Comparison of ENCODE assay signal across 24 cellular contexts in the genomic region with DNA sequence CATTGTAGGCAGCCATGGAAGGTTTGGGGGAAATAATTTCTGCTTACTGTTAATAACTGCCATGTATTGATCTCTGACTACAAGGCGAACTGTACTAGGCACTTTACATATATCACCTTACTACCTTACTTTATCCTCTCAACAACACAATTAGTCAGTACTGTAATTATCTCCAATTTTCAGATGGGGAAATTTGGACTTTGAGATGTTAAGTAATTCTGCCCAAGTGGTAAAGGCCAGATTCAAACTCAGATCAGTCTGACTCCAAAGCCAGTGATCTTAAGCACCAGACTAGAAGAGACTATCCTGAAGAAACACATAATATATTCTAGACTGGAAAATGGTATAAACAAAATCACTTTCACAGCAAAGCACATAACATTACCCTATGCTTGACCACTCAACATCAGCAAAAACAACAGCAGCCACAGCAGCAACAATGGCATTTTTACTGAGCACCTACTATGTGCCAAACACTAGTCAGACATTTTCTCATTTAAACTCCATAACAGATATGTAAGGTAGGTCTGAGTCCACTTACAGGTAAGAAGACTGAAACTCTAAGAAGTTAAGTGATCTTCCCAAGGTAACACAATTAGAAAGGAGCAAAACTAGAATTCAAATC.
"Had no signal": no experiment of that assay in that cellular context is flagged by ENCODE, and none has a peak within 500 bp of the region (broad histone marks: within the 10 kb centered on the region; RNA-seq: fewer than 3 reads in every experiment).

No MANE protein-coding gene starts in this region.

- H3K9me3 Mint-ChIP-seq: natural killer cell treated with Interleukin-12 subunit alpha and Interleukin-12 subunit beta and Interleukin-15 and Interleukin-18, amount 100 ng/mL, for 72 hours; neural crest cell had no signal

- H3K27ac ChIP-seq: coronary artery, neutrophil, pancreas, tibial artery had no signal

- H3K4me3 Mint-ChIP-seq: mesothelial cell of epicardium; naive B cell; natural killer cell treated with Interleukin-12 subunit alpha and Interleukin-12 subunit beta and Interleukin-15 and Interleukin-18, amount 100 ng/mL, for 72 hours; neural crest cell; stimulated activated memory B cell treated with anti-CD40 and anti-IgM and Interleukin-4, amounts not matched to agents 10 μg/mL and 1 μg/mL and 100 μg/mL, for 72 hours; type B pancreatic cell had no signal

- H3K4me3 ChIP-seq: coronary artery, mucosa of descending colon, pancreas, testis, tibial artery had no signal

- DNase-seq: dermis blood vessel endothelial cell; effector memory CD4-positive, alpha-beta T cell; erythroblast; head of caudate nucleus; mesenchymal stem cell; mucosa of descending colon; naive B cell; pancreas; stimulated activated CD4-positive, alpha-beta T cell treated with anti-CD3 and anti-CD28 coated beads, Interleukin-2, amount 100 ng/mL, for 24 hours; stimulated activated CD4-positive, alpha-beta T cell treated with anti-CD3 and anti-CD28 coated beads, Interleukin-4, amount 100 ng/mL, for 24 hours; stimulated activated naive CD8-positive, alpha-beta T cell treated with anti-CD3 and anti-CD28 coated beads, Interleukin-15, Interleukin-2, amounts not matched to agents 100 U/mL and 50 U/mL, for 24 hours; substantia nigra; testis; tibial artery had no signal

- ATAC-seq: mucosa of descending colon; natural killer cell treated with Interleukin-12 subunit alpha and Interleukin-12 subunit beta and Interleukin-15 and Interleukin-18, amount 100 ng/mL, for 72 hours; pancreas; sciatic nerve; stimulated activated memory B cell treated with anti-CD40 and anti-IgM and Interleukin-4, amounts not matched to agents 10 μg/mL and 1 μg/mL and 100 μg/mL, for 72 hours; stimulated activated naive CD8-positive, alpha-beta T cell treated with anti-CD3 and anti-CD28 coated beads, Interleukin-15, Interleukin-2, amounts not matched to agents 100 U/mL and 50 U/mL, for 24 hours had no signal

- H3K27me3 ChIP-seq: neutrophil, pancreas, testis, tibial artery had no signal

- FAIRE-seq: frontal cortex, keratinocyte, pancreas had no signal

- H3K27ac Mint-ChIP-seq: mesothelial cell of epicardium; natural killer cell treated with Interleukin-12 subunit alpha and Interleukin-12 subunit beta and Interleukin-15 and Interleukin-18, amount 100 ng/mL, for 72 hours; stimulated activated memory B cell treated with anti-CD40 and anti-IgM and Interleukin-4, amounts not matched to agents 10 μg/mL and 1 μg/mL and 100 μg/mL, for 72 hours; type B pancreatic cell had no signal

- H3K9me3 ChIP-seq: neutrophil, pancreas, testis had no signal
